In the genomic region with DNA sequence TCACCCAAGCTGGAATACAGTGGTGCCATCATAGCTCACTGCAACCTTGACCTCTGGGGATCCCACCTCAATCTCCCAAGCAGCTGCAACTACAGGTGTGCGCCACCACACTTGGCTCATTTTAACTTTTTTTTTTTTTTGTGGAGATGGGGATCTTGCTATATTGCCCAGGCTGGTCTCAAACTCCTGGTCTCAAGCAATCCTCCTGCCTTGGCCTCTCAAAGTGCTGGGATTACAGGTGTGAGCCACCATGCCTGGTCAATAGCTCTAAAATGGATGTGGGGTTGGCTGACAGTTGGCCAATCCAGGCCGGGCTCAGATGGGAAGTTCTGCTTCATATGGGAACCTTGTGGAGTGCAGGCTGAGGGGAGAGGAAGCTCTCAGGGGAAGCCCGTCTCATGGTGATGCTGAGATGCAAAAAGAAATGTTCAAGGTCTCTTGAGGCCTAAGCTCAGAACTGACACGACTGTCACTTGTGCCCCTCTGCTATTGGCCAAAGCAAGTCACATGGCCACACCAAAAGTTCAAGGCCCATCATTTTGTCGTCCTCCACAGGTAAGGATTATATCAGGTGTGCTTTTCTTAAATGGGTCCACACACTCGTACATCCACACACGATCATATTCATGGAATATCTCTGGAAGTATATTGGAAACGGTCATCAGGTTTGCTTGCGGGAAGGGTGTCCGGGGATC, we compare ENCODE assay signal across 2 cellular contexts.
A peak's percentile ranks its signal among the peaks of the same experiment; 100 is the strongest.
TF ChIP-seq lines count a peak whose summit lies in the region.

No MANE protein-coding gene starts in this region.

TF ChIP-seq in HepG2, 621 proteins besides CTCF, POLR2A, EP300 and RAD21:
- TF ChIP-seq ZSCAN20 (CRISPR knock-in tag; IDR thresholded peaks at IDR 0.05; ENCODE audit: borderline replicate concordance), result no peak
- TF ChIP-seq REL (CRISPR knock-in tag; conservative IDR thresholded peaks at IDR 0.05), result no peak
- TF ChIP-seq ZNF124 (CRISPR knock-in tag; IDR thresholded peaks at IDR 0.05), result no peak
- peak; percentile 74 for TF ChIP-seq NFYC (CRISPR knock-in tag; IDR thresholded peaks at IDR 0.05)
- no peak for TF ChIP-seq POGZ (CRISPR knock-in tag; IDR thresholded peaks at IDR 0.05)
- TF ChIP-seq, protein P1, sequence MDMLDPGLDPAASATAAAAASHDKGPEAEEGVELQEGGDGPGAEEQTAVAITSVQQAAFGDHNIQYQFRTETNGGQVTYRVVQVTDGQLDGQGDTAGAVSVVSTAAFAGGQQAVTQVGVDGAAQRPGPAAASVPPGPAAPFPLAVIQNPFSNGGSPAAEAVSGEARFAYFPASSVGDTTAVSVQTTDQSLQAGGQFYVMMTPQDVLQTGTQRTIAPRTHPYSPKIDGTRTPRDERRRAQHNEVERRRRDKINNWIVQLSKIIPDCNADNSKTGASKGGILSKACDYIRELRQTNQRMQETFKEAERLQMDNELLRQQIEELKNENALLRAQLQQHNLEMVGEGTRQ (IDR thresholded peaks at IDR 0.05; ENCODE audit: low read depth, low read length), result peak; percentile 72
- TF ChIP-seq, protein P1 (CRISPR knock-in tag; IDR thresholded peaks at IDR 0.05; ENCODE audit: borderline replicate concordance), result peak; percentile 52; the same call in 1 of the 2 replicates

TF ChIP-seq in H1, 55 proteins besides CTCF, POLR2A, EP300 and RAD21:
- TF ChIP-seq, protein P1 (IDR thresholded peaks at IDR 0.05; ENCODE audit: low read length), result peak; percentile 69
- no peak for TF ChIP-seq RNF2 (IDR thresholded peaks at IDR 0.05; ENCODE audit: borderline replicate concordance, low read depth, low read length, missing control alignments, poor library complexity, severe bottlenecking)
